14 cellular contexts compared by ENCODE assay signal in genomic region chr5:102700126-102700851, GRCh38. TPM values are rescaled to one million over a fixed set of nuclear protein-coding genes. Genes with fewer than 3 reads are reported as not detected.
DNase-seq lines count a peak whose midpoint lies in the region; ATAC-seq and TF ChIP-seq lines count a peak whose summit lies in the region.
"Had no signal": no experiment of that assay in that cellular context is flagged by ENCODE, and none has a peak within 500 bp of the region (broad histone marks: within the 10 kb centered on the region; RNA-seq: fewer than 3 reads in every experiment).

No MANE protein-coding gene starts in this region.

- no peak for ATAC-seq in GM21447 (IDR thresholded peaks at IDR 0.05; ENCODE audit: unreplicated experiment)
- ATAC-seq in activated CD4-positive, CD25-positive, alpha-beta regulatory T cell treated with anti-CD3 and anti-CD28 coated beads, Interleukin-2, amount 50 U/mL, for 24 hours = no peak

- no peak for TF ChIP-seq CTCF in suprapubic skin (IDR thresholded peaks at IDR 0.05)

- intact Hi-C loops in head of caudate nucleus (cut with DNase I) = no loop called here

- H3K27ac ChIP-seq in suprapubic skin = no peak overlapping the region

- no peaks in the 10 kb centered on the region for H3K4me1 ChIP-seq in suprapubic skin

- 71% methylated on average over 1 of the region's 1 CpG for WGBS in suprapubic skin

- H3K27me3 ChIP-seq in suprapubic skin = no peaks in the 10 kb centered on the region

- no peak for TF ChIP-seq EP300 in suprapubic skin (IDR thresholded peaks at IDR 0.05)

- no peak overlapping the region for H3K4me3 ChIP-seq in suprapubic skin

- no peaks in the 10 kb centered on the region for H3K36me3 ChIP-seq in suprapubic skin

- TF ChIP-seq POLR2A in suprapubic skin (IDR thresholded peaks at IDR 0.05) = no peak

- H3K9me3 ChIP-seq in suprapubic skin = no peaks in the 10 kb centered on the region

- DNase-seq in AG08395 (ENCODE audit: low spot score) (peak; percentile 34), DMS79 treated with DMSO at 0.1 percent for 48 hours (lab: John Stamatoyannopoulos, UW) (peak; percentile 70), NCI-H526 treated with DMSO at 0.1 percent for 48 hours (lab: John Stamatoyannopoulos, UW) (peak; percentile 35), epidermal melanocyte (ENCODE audit: insufficient read length, low spot score) (peak; percentile 41), suprapubic skin (ENCODE audit: low spot score in 2 of 2) (no peak), head of caudate nucleus (no peak)
- DNase-seq: C1 segment of cervical spinal cord, NCI-H1105 treated with DMSO at 0.1 percent for 48 hours, NCI-H187, NCI-H2171, OCI-M1, SIG-M5 had no signal

RNA-seq across cellular contexts. Expression of gene PAM, which starts 54.8 kb away (rescaled TPM):
- 10 to 100 TPM; 41.5 to 92.8 (median 48.2) TPM for total RNA-seq in suprapubic skin

Comparison
In these comparisons a context has a peak if more than half of its experiments do, and no peak if none do; other contexts are left out.
1. DNase-seq: peak in AG08395 (single experiment), DMS79 treated with DMSO at 0.1 percent for 48 hours (single experiment), NCI-H526 treated with DMSO at 0.1 percent for 48 hours (single experiment) and epidermal melanocyte (single experiment); none in suprapubic skin (0 of 2) and head of caudate nucleus (0 of 42).